In genomic region chr16:4393243-4393606, GRCh38 we compare ENCODE assay signal across 11 cellular contexts. TPM values are rescaled to one million over a fixed set of nuclear protein-coding genes. Genes with fewer than 3 reads are reported as not detected.
A peak's percentile ranks its signal among the peaks of the same experiment; 100 is the strongest.
DNase-seq lines count a peak whose midpoint lies in the region; ATAC-seq and TF ChIP-seq lines count a peak whose summit lies in the region.
"Had no signal": no experiment of that assay in that cellular context is flagged by ENCODE, and none has a peak within 500 bp of the region (broad histone marks: within the 10 kb centered on the region; RNA-seq: fewer than 3 reads in every experiment).

No MANE protein-coding gene starts in this region.

- H3K27me3 Mint-ChIP-seq in brain, result no peaks in the 10 kb centered on the region

- DNase-seq in GM03348 (ENCODE audit: low spot score), result peak; percentile 72
- no peak for DNase-seq in iPS DF 6.9 (ENCODE audit: low read depth, low spot score)
- DNase-seq in smooth muscle cell (lab: John Stamatoyannopoulos, UW; ENCODE audit: unreplicated experiment), result no peak
- no peak for DNase-seq in left lobe of liver (ENCODE audit: low spot score)
- DNase-seq in NCI-H146 (lab: John Stamatoyannopoulos, UW), result no peak
- no peak for DNase-seq in NCI-H2081 (lab: John Stamatoyannopoulos, UW)
- DNase-seq: activated CD4-positive, alpha-beta T cell treated with anti-CD3 and anti-CD28 coated beads for 1 hour; activated naive CD4-positive, alpha-beta T cell treated with Interleukin-2 at 50 U/mL for 16 hours; Caco-2 had no signal

- peaks cover 34% of the 10 kb centered on the region for H3K4me1 Mint-ChIP-seq in brain

- H3K27me3 ChIP-seq in iPS DF 6.9 (ENCODE audit: control insufficient read depth, insufficient read depth, low read length) (no peaks in the 10 kb centered on the region), smooth muscle cell (ENCODE audit: low read depth) (no peaks in the 10 kb centered on the region)

- no peak overlapping the region for H3K9ac ChIP-seq in smooth muscle cell (ENCODE audit: low read depth)

- H3K9me3 ChIP-seq in iPS DF 6.9 (ENCODE audit: control insufficient read depth, insufficient read depth, low read length) (no peaks in the 10 kb centered on the region), smooth muscle cell (replicated peaks; ENCODE audit: low read depth) (no peaks in the 10 kb centered on the region)
- H3K9me3 ChIP-seq: Caco-2 had no signal

- no CpG with 5 or more reads among the region's 6 CpGs for WGBS in iPS DF 6.9 (ENCODE audit: insufficient coverage, insufficient read length)
- WGBS in smooth muscle cell (ENCODE audit: low lambda C conversion rate), result 64% methylated on average over 6 of the region's 6 CpGs

- H3K27ac Mint-ChIP-seq in brain, result peak overlapping the region in 3 of 5 experiments; percentile 66 to 91 (median 87)

- H3K36me3 Mint-ChIP-seq in brain, result peaks cover 30% of the 10 kb centered on the region

- H3K9me3 Mint-ChIP-seq in brain, result no peaks in the 10 kb centered on the region

- peak overlapping the region; percentile 40 for H3K4me2 ChIP-seq in smooth muscle cell

- no peak overlapping the region for H3K4me3 Mint-ChIP-seq in brain

- H3K27ac ChIP-seq in iPS DF 6.9 (ENCODE audit: low read length) (peak overlapping the region; percentile 25), smooth muscle cell (ENCODE audit: low read depth) (peak overlapping the region; percentile 75)

- no peak for ATAC-seq in left lobe of liver
- ATAC-seq in GM21423 (IDR thresholded peaks at IDR 0.05; ENCODE audit: unreplicated experiment), result no peak

- TF ChIP-seq CTCF in brain (conservative IDR thresholded peaks at IDR 0.05), result no peak
- no peak for TF ChIP-seq CTCF in smooth muscle cell (IDR thresholded peaks at IDR 0.05; ENCODE audit: borderline replicate concordance, insufficient read depth, poor library complexity, severe bottlenecking)

- H3K79me2 ChIP-seq in smooth muscle cell (ENCODE audit: low read depth), result no peaks in the 10 kb centered on the region

- H3K4me3 ChIP-seq in iPS DF 6.9 (ENCODE audit: low read length) (no peak overlapping the region), smooth muscle cell (no peak overlapping the region)

- H3F3A ChIP-seq in smooth muscle cell (ENCODE audit: low read depth), result no peaks in the 10 kb centered on the region

- H3K36me3 ChIP-seq in iPS DF 6.9 (ENCODE audit: control insufficient read depth, insufficient read depth, low read length) (no peaks in the 10 kb centered on the region), smooth muscle cell (ENCODE audit: low read depth) (no peaks in the 10 kb centered on the region)

- H4K20me1 ChIP-seq in smooth muscle cell (ENCODE audit: low read depth), result no peaks in the 10 kb centered on the region

- H3K4me1 ChIP-seq in iPS DF 6.9 (ENCODE audit: control insufficient read depth, insufficient read depth, low read length) (peaks cover 28% of the 10 kb centered on the region), smooth muscle cell (ENCODE audit: low read depth) (peaks cover 35% of the 10 kb centered on the region)

- no peak overlapping the region for H2AFZ ChIP-seq in smooth muscle cell (ENCODE audit: low read depth)

RNA-seq across cellular contexts. Expression of gene VASN, which starts 21.6 kb away (rescaled TPM):
- polyA plus RNA-seq in brain (ENCODE audit: insufficient read depth, low read depth, low replicate concordance), result 5.0 TPM
- 23.8 and 30.0 TPM in 2 replicates for total RNA-seq in smooth muscle cell
- polyA plus RNA-seq in smooth muscle cell, result 127 and 150 TPM in 2 replicates
- total RNA-seq in left lobe of liver, result 22.3 TPM

RNA-seq across cellular contexts. Expression of gene CORO7, which starts 23.2 kb away (rescaled TPM):
- polyA plus RNA-seq in brain (ENCODE audit: insufficient read depth, low read depth, low replicate concordance) (87.6 TPM), smooth muscle cell (12.7 and 18.9 TPM in 2 replicates)
- total RNA-seq in smooth muscle cell (6.7 and 14.4 TPM in 2 replicates), left lobe of liver (9.6 TPM)

RNA-seq across cellular contexts. Expression of gene DNAJA3, which starts 32.4 kb away (rescaled TPM):
- polyA plus RNA-seq in brain (ENCODE audit: insufficient read depth, low read depth, low replicate concordance), result 43.8 TPM
- total RNA-seq in smooth muscle cell, result 40.0 and 42.6 TPM in 2 replicates
- polyA plus RNA-seq in smooth muscle cell, result 42.7 and 46.5 TPM in 2 replicates
- 57.0 TPM for total RNA-seq in left lobe of liver

RNA-seq across cellular contexts. Expression of gene PAM16, which starts 42.1 kb away (rescaled TPM):
- polyA plus RNA-seq in brain (ENCODE audit: insufficient read depth, low read depth, low replicate concordance), result 64.4 TPM
- total RNA-seq in smooth muscle cell, result 18.4 and 29.6 TPM in 2 replicates
- 47.7 and 52.2 TPM in 2 replicates for polyA plus RNA-seq in smooth muscle cell
- 41.0 TPM for total RNA-seq in left lobe of liver
